In genomic region chr1:157878059-157878458, GRCh38 we compare ENCODE assay signal across 8 cellular contexts. TPM values are rescaled to one million over a fixed set of nuclear protein-coding genes. Genes with fewer than 3 reads are reported as not detected.
A peak's percentile ranks its signal among the peaks of the same experiment; 100 is the strongest.
DNase-seq lines count a peak whose midpoint lies in the region; ATAC-seq and TF ChIP-seq lines count a peak whose summit lies in the region.

No MANE protein-coding gene starts in this region.

- peak; percentile 87 for TF ChIP-seq CTCF in OCI-LY7 (conservative IDR thresholded peaks at IDR 0.05; ENCODE audit: low read length)
- peak in 6 of 11 experiments; percentile 26 to 53 (median 38) for TF ChIP-seq CTCF in spleen (IDR thresholded peaks at IDR 0.05 in 8 of 11, conservative IDR thresholded peaks at IDR 0.05 in 3 of 11)

- in situ Hi-C loops in ACHN (cut with HindIII; ENCODE audit: low pct_ligation_motif_present, low pct_unique_long_range_greater_than_20kb, low sequenced_read_pairs): no loop called here

- H3K4me3 ChIP-seq in OCI-LY7 (ENCODE audit: low read depth, low read length, poor library complexity, severe bottlenecking) (no peak overlapping the region), spleen (no peak overlapping the region)

- H3K4me1 ChIP-seq in OCI-LY7 (ENCODE audit: insufficient read depth, low read length, poor library complexity, severe bottlenecking) (peaks cover 6% of the 10 kb centered on the region), spleen (peaks cover 0 to 8% (median 0%) of the 10 kb centered on the region in 6 donors)

- 0 out of 2 replicates have a peak, but pooled peaks cover 4% of the 10 kb centered on the region for H3K9me2 ChIP-seq in OCI-LY7 (ENCODE audit: insufficient read depth, low read length)

- H3K4me2 ChIP-seq in OCI-LY7 (ENCODE audit: low read length): no peak overlapping the region

- peak; percentile 67 for DNase-seq in ACHN
- DNase-seq in OCI-LY7 (ENCODE audit: low spot score): peak; percentile 66
- DNase-seq in fibroblast of the conjunctiva (ENCODE audit: low read depth): peak; percentile 13
- DNase-seq in spleen: no peak
- DNase-seq in NCI-H2196 (lab: John Stamatoyannopoulos, UW; ENCODE audit: unreplicated experiment): no peak
- DNase-seq in NCI-H146 (lab: John Stamatoyannopoulos, UW): no peak
- DNase-seq in NCI-H524 treated with DMSO at 0.1 percent for 48 hours (lab: John Stamatoyannopoulos, UW): no peak

- no peaks in the 10 kb centered on the region for H3K79me2 ChIP-seq in OCI-LY7 (ENCODE audit: insufficient read depth, low read depth, low read length)

- POLR2A ChIA-PET in OCI-LY7 (lab: Charles Lee): no interaction called here

- no peaks in the 10 kb centered on the region for H3K27me3 ChIP-seq in spleen (replicated peaks in 1 of 7)

- BruUV-seq in OCI-LY7 (replicated peaks; lab: Mats Ljungman, UMichigan): no TSS peak

- ATAC-seq in GM18868 (IDR thresholded peaks at IDR 0.05; ENCODE audit: unreplicated experiment): peak; percentile 42

- 19 to 52% (median 45%) methylated on average over 4 of the region's 4 CpGs for WGBS in spleen, 5 donors

- no peaks in the 10 kb centered on the region for H3K36me3 ChIP-seq in OCI-LY7 (ENCODE audit: insufficient read depth, low read length)
- no peaks in the 10 kb centered on the region for H3K36me3 ChIP-seq in spleen

- intact Hi-C loops in OCI-LY7 (cut with micrococcal nuclease; ENCODE audit: unreplicated experiment) (loop anchor here (1.0 kb wide), 1 partner anchor 70 kb away; no protein-coding TSS in a partner anchor), spleen (cut with DNase I; ENCODE audit: low total_unique reads) (no loop called here)

- no peak overlapping the region for H2AFZ ChIP-seq in OCI-LY7 (ENCODE audit: low read length)

- H3K9me3 ChIP-seq in OCI-LY7 (ENCODE audit: low read length) (no peaks in the 10 kb centered on the region), spleen (no peaks in the 10 kb centered on the region)

- TF ChIP-seq POLR2A in spleen (IDR thresholded peaks at IDR 0.05): no peak

- CTCF ChIA-PET in OCI-LY7 (lab: Charles Lee; ENCODE audit: unreplicated experiment): interaction anchor here (0.6 kb wide), 1 partner anchor 53 kb away, joined by 3 read pairs; no protein-coding TSS in a partner anchor

- H3K27ac ChIP-seq in OCI-LY7 (ENCODE audit: low read depth, low read length, poor library complexity, severe bottlenecking): no peak overlapping the region
- H3K27ac ChIP-seq in spleen: no peak overlapping the region

- no peaks in the 10 kb centered on the region for H4K20me1 ChIP-seq in OCI-LY7 (ENCODE audit: insufficient read depth, low read length)

RNA-seq across cellular contexts. Expression of gene CD5L, which starts 36.5 kb away (rescaled TPM):
- not detected in 2 replicates for total RNA-seq in OCI-LY7 (2014; rRNA removed; shearing (Covaris generic))
- total RNA-seq in OCI-LY7 (2022): not detected in 2 replicates
- total RNA-seq in spleen: 100 to 1,000 TPM; 348 to 892 (median 512) TPM
- 10 to 100 TPM; 16.8 to 60.8 (median 42.6) TPM for polyA plus RNA-seq in spleen

RNA-seq across cellular contexts. Expression of gene FCRL1, which starts 58.1 kb away (rescaled TPM):
- 42.5 and 62.8 TPM in 2 replicates for total RNA-seq in OCI-LY7 (2014; rRNA removed; shearing (Covaris generic))
- total RNA-seq in OCI-LY7 (2022) (72.6 and 98.3 TPM in 2 replicates), spleen (100 to 1,000 TPM in 4 of 7 donors, 10 to 100 TPM in 3; 57.3 to 158 (median 110) TPM)
- 10 to 100 TPM; 54.5 to 77.8 (median 72.0) TPM for polyA plus RNA-seq in spleen

Comparison
In these comparisons a context has a peak if more than half of its experiments do, and no peak if none do; other contexts are left out.
1. DNase-seq: peak in ACHN (single experiment), OCI-LY7 (single experiment) and fibroblast of the conjunctiva (single experiment); none in spleen (single experiment), NCI-H2196 (single experiment), NCI-H146 (single experiment) and NCI-H524 treated with DMSO at 0.1 percent for 48 hours (single experiment).
2. RNA of gene CD5L, which starts 36.5 kb away (total RNA-seq): 348 to 892 TPM in spleen; not detected in OCI-LY7; every median in the first group is over 100 times any median in the second.